8 cellular contexts compared by ENCODE assay signal in the genomic region with DNA sequence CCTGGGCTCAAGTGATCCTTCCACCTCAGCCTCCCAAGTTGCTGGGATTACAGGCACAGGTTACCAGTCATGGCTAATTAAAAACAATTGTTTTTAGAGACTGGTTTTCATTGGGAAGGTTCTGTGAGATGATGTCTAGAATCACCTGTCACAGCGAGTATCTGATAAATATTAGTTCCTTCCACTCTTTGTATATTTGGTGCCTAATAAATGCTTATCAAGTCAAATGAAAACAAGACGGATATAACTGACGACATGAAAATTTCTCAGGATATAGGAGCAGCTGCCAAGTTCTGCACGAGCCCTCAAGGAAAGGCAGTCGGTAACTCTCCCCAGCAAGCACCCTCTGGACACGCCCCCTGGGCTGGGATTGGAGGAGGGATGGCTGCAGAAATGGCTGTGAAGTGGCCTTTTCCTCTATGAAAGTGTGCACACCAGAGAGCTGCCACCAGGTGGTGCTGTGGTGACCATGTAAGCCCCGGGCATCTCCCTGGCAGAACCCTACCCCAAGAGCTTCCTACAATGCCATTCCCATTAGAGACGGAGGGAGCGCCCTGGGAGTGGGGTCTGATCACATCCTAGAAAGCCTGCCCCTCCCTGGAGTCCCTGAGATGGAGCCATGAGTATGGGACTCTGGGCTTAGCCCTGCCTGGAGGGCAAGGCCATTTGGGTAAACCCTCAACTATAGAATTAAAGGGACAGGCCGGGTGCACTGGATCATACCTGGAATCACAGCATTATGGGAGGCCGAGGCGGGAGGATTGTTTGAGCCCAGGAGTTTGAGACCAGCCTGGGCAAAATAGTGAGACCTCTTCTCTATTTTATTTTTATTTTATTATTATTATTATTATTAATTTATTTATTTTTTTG. TPM values are rescaled to one million over a fixed set of nuclear protein-coding genes. Genes with fewer than 3 reads are reported as not detected.
DNase-seq lines count a peak whose midpoint lies in the region; ATAC-seq and TF ChIP-seq lines count a peak whose summit lies in the region.

No MANE protein-coding gene starts in this region.

- intact Hi-C loops in right cardiac atrium (cut with DNase I) = no loop called here
- intact Hi-C loops in sigmoid colon (cut with DNase I) = loop anchor here (5.0 kb wide), 3 partner anchors 42 to 97 kb away; a partner anchor contains a TSS

- H3K27ac ChIP-seq in CD8-positive, alpha-beta memory T cell (ENCODE audit: low read depth, low read length) = no peak overlapping the region
- H3K27ac ChIP-seq in right cardiac atrium (ENCODE audit: low read length) (no peak overlapping the region), sigmoid colon (peak overlapping the region in 1 of 4 donors; percentile 23)

- peaks cover 0 to 29% (median 8%) of the 10 kb centered on the region in 3 donors for H3K36me3 Mint-ChIP-seq in CD8-positive, alpha-beta memory T cell

- H3K27ac Mint-ChIP-seq in CD8-positive, alpha-beta memory T cell = peak overlapping the region in 4 of 8 donors; percentile 15 to 64 (median 28)

- H3K36me3 ChIP-seq in CD8-positive, alpha-beta memory T cell (ENCODE audit: insufficient read depth, low read length) = peaks cover 6% of the 10 kb centered on the region
- peaks cover 0 to 15% (median 0%) of the 10 kb centered on the region in 4 donors for H3K36me3 ChIP-seq in sigmoid colon

- CTCF ChIA-PET in CD8-positive, alpha-beta memory T cell (lab: Charles Lee) = interaction anchor here (0.8 to 3.3 kb wide), 8 partner anchors 11 to 96 kb away, joined by 3 to 18 read pairs (median 4); no protein-coding TSS in a partner anchor

- POLR2A ChIA-PET in CD8-positive, alpha-beta memory T cell (lab: Charles Lee) = no interaction called here

- no peak for TF ChIP-seq EP300 in sigmoid colon (IDR thresholded peaks at IDR 0.05)

- peaks cover 6 to 17% (median 14%) of the 10 kb centered on the region in 3 donors for H3K4me1 Mint-ChIP-seq in CD8-positive, alpha-beta memory T cell

- no peaks in the 10 kb centered on the region for H3K9me3 ChIP-seq in CD8-positive, alpha-beta memory T cell (ENCODE audit: low read length)
- no peaks in the 10 kb centered on the region for H3K9me3 ChIP-seq in right cardiac atrium (ENCODE audit: control insufficient read depth, low read length)
- H3K9me3 ChIP-seq in sigmoid colon = no peaks in the 10 kb centered on the region

- no peaks in the 10 kb centered on the region for H3K27me3 ChIP-seq in CD8-positive, alpha-beta memory T cell (ENCODE audit: insufficient read depth, low read length, poor library complexity, severe bottlenecking)
- H3K27me3 ChIP-seq in right cardiac atrium (ENCODE audit: control insufficient read depth, insufficient read depth) (no peaks in the 10 kb centered on the region), sigmoid colon (no peaks in the 10 kb centered on the region)

- DNase-seq in CD8-positive, alpha-beta memory T cell = peak; percentile 62 to 82 (median 69)
- peak; percentile 55 for DNase-seq in GOT3 (lab: John Stamatoyannopoulos, UW)
- peak; percentile 72 to 78 for DNase-seq in NCI-H1930 (lab: John Stamatoyannopoulos, UW)
- peak; percentile 46 to 88 (median 76) for DNase-seq in T-helper 2 cell
- DNase-seq in amniotic stem cell (lab: John Stamatoyannopoulos, UW) = peak; percentile 87
- DNase-seq in right cardiac atrium = peak; percentile 91 to 96 (median 91)
- DNase-seq in sigmoid colon = peak; percentile 94

- no peak overlapping the region for H3K4me3 Mint-ChIP-seq in CD8-positive, alpha-beta memory T cell

- TF ChIP-seq POLR2A in sigmoid colon (IDR thresholded peaks at IDR 0.05) = no peak

- H3K27me3 Mint-ChIP-seq in CD8-positive, alpha-beta memory T cell = no peaks in the 10 kb centered on the region

- no peaks in the 10 kb centered on the region for H3K4me1 ChIP-seq in CD8-positive, alpha-beta memory T cell (ENCODE audit: insufficient read depth, low read length)
- H3K4me1 ChIP-seq in right cardiac atrium (ENCODE audit: control insufficient read depth, insufficient read depth, low read length) = no peaks in the 10 kb centered on the region
- H3K4me1 ChIP-seq in sigmoid colon = peaks cover 0 to 6% (median 3%) of the 10 kb centered on the region in 4 donors

- 36% methylated on average over 12 of the region's 12 CpGs for WGBS in right cardiac atrium
- WGBS in sigmoid colon, 2 donors = 34 to 45% methylated on average over 12 of the region's 12 CpGs

- TF ChIP-seq CTCF in sigmoid colon (IDR thresholded peaks at IDR 0.05) = peak; percentile 51 to 84 (median 76)

- H3K9me3 Mint-ChIP-seq in CD8-positive, alpha-beta memory T cell = no peaks in the 10 kb centered on the region

- no peak overlapping the region for H3K4me3 ChIP-seq in CD8-positive, alpha-beta memory T cell (ENCODE audit: low read length)
- H3K4me3 ChIP-seq in right cardiac atrium (ENCODE audit: low read length) (no peak overlapping the region), sigmoid colon (no peak overlapping the region)

- peak; percentile 92 to 95 for ATAC-seq in right cardiac atrium
- ATAC-seq in GM19324 (IDR thresholded peaks at IDR 0.05; ENCODE audit: low FRiP score, unreplicated experiment) = no peak

RNA-seq across cellular contexts. Expression of a gene that starts 50.9 kb away (rescaled TPM):
- not detected for total RNA-seq in CD8-positive, alpha-beta memory T cell
- not detected for polyA plus RNA-seq in CD8-positive, alpha-beta memory T cell
- total RNA-seq in right cardiac atrium (not detected), sigmoid colon (not detected)
- polyA plus RNA-seq in right cardiac atrium (not detected), sigmoid colon (under 1 TPM in 1 of 3 donors, not detected in 2; 0.15 TPM)
